ENCODE assay signal across 33 cellular contexts in the genomic region with DNA sequence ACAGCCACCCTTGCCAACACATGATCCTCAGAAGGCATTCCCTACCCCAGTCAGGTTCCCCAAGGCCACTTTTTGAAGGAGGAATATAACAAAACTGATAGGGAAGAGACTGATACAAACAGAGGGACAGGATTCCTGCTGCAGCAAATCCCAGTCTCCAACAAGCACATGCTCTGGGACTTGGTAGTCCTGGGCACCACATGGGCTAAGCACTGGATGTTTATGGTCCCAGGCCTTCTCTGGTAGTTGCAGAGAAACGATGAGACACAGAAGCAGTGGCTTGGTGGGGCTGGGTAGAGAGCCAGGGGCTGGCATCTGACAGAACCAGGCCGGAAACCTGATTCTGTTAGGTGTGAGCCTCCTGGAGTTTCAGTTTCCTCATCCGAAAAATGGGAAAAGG. TPM values are rescaled to one million over a fixed set of nuclear protein-coding genes. Genes with fewer than 3 reads are reported as not detected.
"Had no signal": no experiment of that assay in that cellular context is flagged by ENCODE, and none has a peak within 500 bp of the region (broad histone marks: within the 10 kb centered on the region; RNA-seq: fewer than 3 reads in every experiment).

No MANE protein-coding gene starts in this region.

- H3K4me3 Mint-ChIP-seq: activated CD4-positive, alpha-beta T cell treated with anti-CD3 and anti-CD28 coated beads, Interleukin-2, amount 10 ng/mL, durations not matched to agents 24 days and 14 days; activated CD8-positive, alpha-beta T cell treated with anti-CD3 and anti-CD28 coated beads for 36 hours; activated naive CD4-positive, alpha-beta T cell treated with anti-CD3 and anti-CD28 coated beads, Interleukin-2, amount 50 U/mL, for 24 hours; activated naive CD8-positive, alpha-beta T cell treated with anti-CD3 and anti-CD28 coated beads, Interleukin-2, amount 10 ng/mL, durations not matched to agents 7 days and 5 days; activated T-cell treated with anti-CD3 and anti-CD28 coated beads, Interleukin-2, amount 50 U/mL, for 24 hours; T-helper 1 cell treated with Interleukin-12 subunit alpha and Interleukin-12 subunit beta and Interleukin-4 antibody, amounts not matched to agents 30 μg/mL and 1 μg/mL, for 36 hours; T-helper 2 cell treated with Interferon-gamma antibody and Interleukin-4, amounts not matched to agents 5 μg/mL and 100 μg/mL, for 36 hours had no signal

- H3K4me2 ChIP-seq: SK-N-SH had no signal

- H3K9me3 Mint-ChIP-seq: activated CD4-positive, alpha-beta T cell treated with anti-CD3 and anti-CD28 coated beads, Interleukin-2, amount 10 ng/mL, durations not matched to agents 24 days and 14 days; activated CD8-positive, alpha-beta T cell treated with anti-CD3 and anti-CD28 coated beads for 36 hours; activated naive CD4-positive, alpha-beta T cell treated with anti-CD3 and anti-CD28 coated beads, Interleukin-2, amount 50 U/mL, for 24 hours; activated naive CD8-positive, alpha-beta T cell treated with anti-CD3 and anti-CD28 coated beads, Interleukin-2, amount 10 ng/mL, durations not matched to agents 7 days and 5 days; activated T-cell treated with anti-CD3 and anti-CD28 coated beads, Interleukin-2, amount 50 U/mL, for 24 hours; activated T-helper 2 cell treated with anti-CD3 and anti-CD28 coated beads, Interferon-gamma antibody, Interleukin-2, Interleukin-4, amounts not matched to agents 10 μg/mL and 5 μg/mL and 100 μg/mL, durations not matched to agents 14 hours and 24 hours and 36 hours; T-helper 1 cell treated with Interleukin-12 subunit alpha and Interleukin-12 subunit beta and Interleukin-4 antibody, amounts not matched to agents 30 μg/mL and 1 μg/mL, for 36 hours; T-helper 2 cell treated with Interferon-gamma antibody and Interleukin-4, amounts not matched to agents 5 μg/mL and 100 μg/mL, for 36 hours had no signal

- H3K27ac Mint-ChIP-seq: activated CD4-positive, alpha-beta T cell treated with anti-CD3 and anti-CD28 coated beads, Interleukin-2, amount 10 ng/mL, durations not matched to agents 24 days and 14 days; activated CD8-positive, alpha-beta T cell treated with anti-CD3 and anti-CD28 coated beads for 36 hours; activated naive CD4-positive, alpha-beta T cell treated with anti-CD3 and anti-CD28 coated beads, Interleukin-2, amount 50 U/mL, for 24 hours; activated naive CD8-positive, alpha-beta T cell treated with anti-CD3 and anti-CD28 coated beads, Interleukin-2, amount 10 ng/mL, durations not matched to agents 7 days and 5 days; activated T-cell treated with anti-CD3 and anti-CD28 coated beads, Interleukin-2, amount 50 U/mL, for 24 hours; activated T-helper 2 cell treated with anti-CD3 and anti-CD28 coated beads, Interferon-gamma antibody, Interleukin-2, Interleukin-4, amounts not matched to agents 10 μg/mL and 5 μg/mL and 100 μg/mL, durations not matched to agents 14 hours and 24 hours and 36 hours; brain; T-helper 1 cell treated with Interleukin-12 subunit alpha and Interleukin-12 subunit beta and Interleukin-4 antibody, amounts not matched to agents 30 μg/mL and 1 μg/mL, for 36 hours; T-helper 2 cell treated with Interferon-gamma antibody and Interleukin-4, amounts not matched to agents 5 μg/mL and 100 μg/mL, for 36 hours had no signal

- ATAC-seq: activated CD8-positive, alpha-beta T cell treated with anti-CD3 and anti-CD28 coated beads for 36 hours; PC-3 had no signal

- H3K9ac ChIP-seq: SK-N-SH had no signal

- DNase-seq: activated CD4-positive, alpha-beta T cell treated with anti-CD3 and anti-CD28 coated beads, Interleukin-2, amount 10 ng/mL, durations not matched to agents 24 days and 14 days; activated CD4-positive, alpha-beta T cell treated with anti-CD3 and anti-CD28 coated beads, Interleukin-2, amount 50 U/mL, for 4 hours; activated CD8-positive, alpha-beta T cell treated with anti-CD3 and anti-CD28 coated beads for 36 hours; activated gamma-delta T cell; activated naive CD4-positive, alpha-beta T cell treated with Interleukin-2 at 50 U/mL for 16 hours; activated naive CD8-positive, alpha-beta T cell treated with anti-CD3 and anti-CD28 coated beads, Interleukin-2, amount 10 ng/mL, durations not matched to agents 7 days and 5 days; activated T-cell treated with anti-CD3 and anti-CD28 coated beads, Interleukin-2, amount 50 U/mL, for 24 hours; KG1; MM.1S; MV-4-11; NCI-H1092; NCI-H1436 treated with DMSO at 0.1 percent for 48 hours; NCI-H1694 treated with DMSO at 0.1 percent for 48 hours; NCI-H2029; NCI-H2171; NCI-H510A; NCI-H526; NCI-H748 treated with DMSO at 0.1 percent for 48 hours; NK-92 treated with Interleukin-12 subunit alpha and Interleukin-12 subunit beta, amount 100 ng/mL, for 24 hours; PC-3; Peyer's patch; RPMI8226; SHP77 treated with DMSO at 0.1 percent for 48 hours; SK-N-SH had no signal

- H3K36me3 Mint-ChIP-seq: activated naive CD4-positive, alpha-beta T cell treated with anti-CD3 and anti-CD28 coated beads, Interleukin-2, amount 50 U/mL, for 24 hours; activated naive CD8-positive, alpha-beta T cell treated with anti-CD3 and anti-CD28 coated beads, Interleukin-2, amount 10 ng/mL, durations not matched to agents 7 days and 5 days; brain had no signal

- H3K36me3 ChIP-seq: Peyer's patch had no signal

- H3K27ac ChIP-seq: Peyer's patch, SJSA1 had no signal

- H3K4me3 ChIP-seq: Peyer's patch, SJSA1 had no signal

- H3K9me3 ChIP-seq: Peyer's patch, SJSA1, SK-N-SH had no signal

- H3K27me3 ChIP-seq: Peyer's patch, SJSA1 had no signal

RNA-seq across cellular contexts. Expression of gene VSTM4, which starts 3.2 kb away (rescaled TPM):
- total RNA-seq: activated naive CD8-positive, alpha-beta T cell treated with anti-CD3 and anti-CD28 coated beads, Interleukin-2, amount 10 ng/mL, durations not matched to agents 7 days and 5 days; PC-3 had no signal

RNA-seq across cellular contexts. Expression of gene FAM170B, which starts 21.7 kb away (rescaled TPM):
- total RNA-seq: activated CD4-positive, alpha-beta T cell treated with anti-CD3 and anti-CD28 coated beads, Interleukin-2, amount 10 ng/mL, durations not matched to agents 24 days and 14 days; activated CD8-positive, alpha-beta memory T cell treated with anti-CD3 and anti-CD28 coated beads for 36 hours; activated CD8-positive, alpha-beta T cell treated with anti-CD3 and anti-CD28 coated beads for 36 hours; activated naive CD8-positive, alpha-beta T cell treated with anti-CD3 and anti-CD28 coated beads, Interleukin-2, amount 10 ng/mL, durations not matched to agents 7 days and 5 days; activated T-helper 2 cell treated with anti-CD3 and anti-CD28 coated beads, Interferon-gamma antibody, Interleukin-2, Interleukin-4, amounts not matched to agents 10 μg/mL and 5 μg/mL and 100 μg/mL, durations not matched to agents 14 hours and 24 hours and 36 hours; LHCN-M2; PC-3; Peyer's patch; SJSA1 had no signal
- polyA plus RNA-seq: adipose tissue, SK-N-SH had no signal
